In the genomic region with DNA sequence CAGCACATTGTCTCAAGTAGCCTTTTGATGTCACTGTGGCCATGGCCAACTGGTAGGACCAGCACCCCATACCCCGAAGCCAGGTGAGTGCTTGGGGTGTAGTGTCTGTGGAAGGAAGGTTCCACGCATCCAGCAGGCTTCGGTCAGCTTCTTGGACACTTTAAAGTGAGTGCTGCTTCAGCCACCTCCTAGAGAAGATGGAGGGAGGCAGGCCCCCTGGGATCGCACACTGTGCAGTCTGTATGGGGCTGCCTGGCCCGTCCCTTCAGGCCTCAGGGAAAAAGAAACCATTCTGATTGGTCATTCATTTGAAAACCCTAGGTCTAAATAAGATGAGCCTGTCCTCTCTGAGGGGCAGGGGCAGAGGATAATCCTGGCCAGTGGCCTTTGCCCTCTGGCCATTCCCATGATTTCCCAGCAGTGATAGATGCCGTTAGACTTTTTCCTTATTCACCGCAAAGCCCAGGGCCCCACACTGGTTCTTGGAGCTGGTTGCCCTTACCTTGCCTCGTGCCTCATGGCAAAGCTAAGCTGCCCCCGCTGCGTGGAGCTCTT, we compare ENCODE assay signal across 25 cellular contexts. TPM values are rescaled to one million over a fixed set of nuclear protein-coding genes. Genes with fewer than 3 reads are reported as not detected.
A peak's percentile ranks its signal among the peaks of the same experiment; 100 is the strongest.
DNase-seq lines count a peak whose midpoint lies in the region; ATAC-seq, FAIRE-seq and TF ChIP-seq lines count a peak whose summit lies in the region.
"Had no signal": no experiment of that assay in that cellular context is flagged by ENCODE, and none has a peak within 500 bp of the region (broad histone marks: within the 10 kb centered on the region; RNA-seq: fewer than 3 reads in every experiment).

No MANE protein-coding gene starts in this region.

- no peak overlapping the region for H2AFZ ChIP-seq in neural progenitor cell (replicated peaks)

- H3K36me3 Mint-ChIP-seq in activated naive CD4-positive, alpha-beta T cell treated with anti-CD3 and anti-CD28 coated beads for 36 hours (ENCODE audit: low read depth), result peaks cover 5% of the 10 kb centered on the region
- H3K36me3 Mint-ChIP-seq in immature natural killer cell (peaks cover 3% of the 10 kb centered on the region in 3 donors), neural progenitor cell (peaks cover 15% of the 10 kb centered on the region), T-helper 17 cell (ENCODE audit: low read depth) (peaks cover 3% of the 10 kb centered on the region)

- H3K27ac Mint-ChIP-seq in activated naive CD4-positive, alpha-beta T cell treated with anti-CD3 and anti-CD28 coated beads for 36 hours, result peak overlapping the region; percentile 27
- H3K27ac Mint-ChIP-seq in immature natural killer cell (peak overlapping the region; percentile 40 to 79 (median 74)), neural progenitor cell (no peak overlapping the region), T-helper 17 cell (no peak overlapping the region)
- H3K27ac Mint-ChIP-seq: activated naive CD8-positive, alpha-beta T cell treated with anti-CD3 and anti-CD28 coated beads, Interleukin-2, amount 10 ng/mL, durations not matched to agents 7 days and 5 days; activated T-helper 1 cell treated with anti-CD3 and anti-CD28 coated beads, Interleukin-12 subunit alpha, Interleukin-12 subunit beta, Interleukin-2, Interleukin-4 antibody, amounts not matched to agents 30 ng/mL and 10 ng/mL and 1 ng/mL, durations not matched to agents 14 hours and 24 hours and 36 hours had no signal

- peak overlapping the region; percentile 61 for H3K4me2 ChIP-seq in neural progenitor cell

- H3K27ac ChIP-seq in HEK293 (ENCODE audit: extremely low read depth, low read depth, low read length) (no peak overlapping the region), neural progenitor cell (no peak overlapping the region)
- H3K27ac ChIP-seq: esophagus squamous epithelium, ovary, SK-N-MC, upper lobe of right lung had no signal

- TF ChIP-seq CTCF in HEK293 (tag by site-specific recombination; IDR thresholded peaks at IDR 0.05) (no peak), neural progenitor cell (IDR thresholded peaks at IDR 0.05) (no peak)

- peaks cover 14% of the 10 kb centered on the region for H3F3A ChIP-seq in neural progenitor cell (ENCODE audit: low read depth)

- H3K36me3 ChIP-seq in HEK293 (ENCODE audit: control insufficient read depth in 2 of 2, insufficient read depth in 1 of 2, low read length in 2 of 2), result peaks cover 0 to 11% of the 10 kb centered on the region in 2 experiments; a peak in 2 of 3 replicates
- H3K36me3 ChIP-seq in neural progenitor cell, result no peaks in the 10 kb centered on the region
- H3K36me3 ChIP-seq: ovary had no signal

- intact Hi-C loops in activated naive CD4-positive, alpha-beta T cell treated with anti-CD3 and anti-CD28 coated beads for 36 hours (cut with micrococcal nuclease), result no loop called here

- H3K9ac ChIP-seq in neural progenitor cell, result no peak overlapping the region

- FAIRE-seq in GM12891 (lab: Jason Lieb, UNC), result no peak
- FAIRE-seq: astrocyte, endometrium, GM18507 had no signal

- peaks cover 43% of the 10 kb centered on the region for H3K4me1 Mint-ChIP-seq in activated naive CD4-positive, alpha-beta T cell treated with anti-CD3 and anti-CD28 coated beads for 36 hours (ENCODE audit: low read depth)
- H3K4me1 Mint-ChIP-seq in immature natural killer cell, result peaks cover 85 to 90% of the 10 kb centered on the region in 2 donors
- H3K4me1 Mint-ChIP-seq in neural progenitor cell, result peaks cover 17% of the 10 kb centered on the region
- peaks cover 43% of the 10 kb centered on the region for H3K4me1 Mint-ChIP-seq in T-helper 17 cell

- no peak overlapping the region for H3K4me3 ChIP-seq in HEK293 (ENCODE audit: low read depth, low read length)
- H3K4me3 ChIP-seq in neural progenitor cell, result no peak overlapping the region
- H3K4me3 ChIP-seq: esophagus squamous epithelium, ovary, SK-N-MC, upper lobe of right lung had no signal

- H3K4me3 Mint-ChIP-seq in activated naive CD4-positive, alpha-beta T cell treated with anti-CD3 and anti-CD28 coated beads for 36 hours, result no peak overlapping the region
- H3K4me3 Mint-ChIP-seq in immature natural killer cell, result no peak overlapping the region
- no peak overlapping the region for H3K4me3 Mint-ChIP-seq in neural progenitor cell
- no peak overlapping the region for H3K4me3 Mint-ChIP-seq in T-helper 17 cell
- H3K4me3 Mint-ChIP-seq: activated naive CD8-positive, alpha-beta T cell treated with anti-CD3 and anti-CD28 coated beads, Interleukin-2, amount 10 ng/mL, durations not matched to agents 7 days and 5 days; activated T-helper 1 cell treated with anti-CD3 and anti-CD28 coated beads, Interleukin-12 subunit alpha, Interleukin-12 subunit beta, Interleukin-2, Interleukin-4 antibody, amounts not matched to agents 30 ng/mL and 10 ng/mL and 1 ng/mL, durations not matched to agents 14 hours and 24 hours and 36 hours had no signal

- H3K27me3 Mint-ChIP-seq in activated naive CD4-positive, alpha-beta T cell treated with anti-CD3 and anti-CD28 coated beads for 36 hours (ENCODE audit: low read depth), result no peaks in the 10 kb centered on the region
- H3K27me3 Mint-ChIP-seq in immature natural killer cell (ENCODE audit: low read depth in 3 of 3), result peaks cover 1 to 4% (median 3%) of the 10 kb centered on the region in 3 donors
- H3K27me3 Mint-ChIP-seq in neural progenitor cell (ENCODE audit: insufficient read depth, low read depth), result no peaks in the 10 kb centered on the region
- no peaks in the 10 kb centered on the region for H3K27me3 Mint-ChIP-seq in T-helper 17 cell
- H3K27me3 Mint-ChIP-seq: activated naive CD8-positive, alpha-beta T cell treated with anti-CD3 and anti-CD28 coated beads, Interleukin-2, amount 10 ng/mL, durations not matched to agents 7 days and 5 days had no signal

- no peak for ATAC-seq in T-helper 17 cell
- ATAC-seq: upper lobe of right lung had no signal

- H3K9me3 ChIP-seq in HEK293 (ENCODE audit: control insufficient read depth, insufficient read depth, low read depth, low read length), result no peaks in the 10 kb centered on the region
- no peaks in the 10 kb centered on the region for H3K9me3 ChIP-seq in neural progenitor cell (ENCODE audit: low read depth)
- H3K9me3 ChIP-seq in T-helper 17 cell (ENCODE audit: control insufficient read depth, low read length, poor library complexity, severe bottlenecking), result no peaks in the 10 kb centered on the region
- H3K9me3 ChIP-seq: Caco-2, esophagus squamous epithelium, ovary, upper lobe of right lung had no signal

- CTCF ChIA-PET in activated naive CD4-positive, alpha-beta T cell treated with anti-CD3 and anti-CD28 coated beads for 36 hours (lab: Charles Lee), result no interaction called here
- CTCF ChIA-PET in HEK293 (lab: Yijun Ruan, JAX), result interaction anchor here (0.5 to 1.0 kb wide), 3 partner anchors 17 to 57 kb away, joined by 3 to 4 read pairs (median 3); no protein-coding TSS in a partner anchor

- H3K27me3 ChIP-seq in neural progenitor cell, result no peaks in the 10 kb centered on the region
- H3K27me3 ChIP-seq: esophagus squamous epithelium, ovary, upper lobe of right lung had no signal

- no peak for TF ChIP-seq POLR2A in GM12891 (IDR thresholded peaks at IDR 0.05; ENCODE audit: low read depth, low read length)

- peaks cover 84% of the 10 kb centered on the region for H4K20me1 ChIP-seq in neural progenitor cell (ENCODE audit: low read depth)

- no peak for DNase-seq in activated naive CD4-positive, alpha-beta T cell treated with anti-CD3 and anti-CD28 coated beads for 36 hours
- no peak for DNase-seq in activated naive CD4-positive, alpha-beta T cell (lab: John Stamatoyannopoulos, UW)
- DNase-seq in immature natural killer cell (no peak), neural progenitor cell (ENCODE audit: low spot score) (peak; percentile 60), NCI-H446 treated with DMSO at 0.1 percent for 48 hours (lab: John Stamatoyannopoulos, UW) (no peak), GM12891 (ENCODE audit: insufficient read length, low spot score) (no peak), T-helper 17 cell (no peak)
- DNase-seq: activated CD4-positive, alpha-beta T cell treated with anti-CD3 and anti-CD28 coated beads for 4 hours; activated naive CD8-positive, alpha-beta T cell treated with anti-CD3 and anti-CD28 coated beads, Interleukin-2, amount 10 ng/mL, durations not matched to agents 7 days and 5 days; Caco-2; central memory CD4-positive, alpha-beta T cell; esophagus squamous epithelium; foreskin melanocyte; HCEC 1CT; NCI-H1436; NCI-H345; ovary; stimulated activated CD4-positive, alpha-beta T cell treated with anti-CD3 and anti-CD28 coated beads, Interleukin-2, amount 100 ng/mL, for 24 hours; upper lobe of right lung had no signal

- POLR2A ChIA-PET in HEK293 (lab: Yijun Ruan, JAX), result no interaction called here

- peaks cover 100% of the 10 kb centered on the region for H3K79me2 ChIP-seq in neural progenitor cell (ENCODE audit: low read depth)

- H3K9me3 Mint-ChIP-seq in activated naive CD4-positive, alpha-beta T cell treated with anti-CD3 and anti-CD28 coated beads for 36 hours, result no peaks in the 10 kb centered on the region
- no peaks in the 10 kb centered on the region for H3K9me3 Mint-ChIP-seq in immature natural killer cell
- H3K9me3 Mint-ChIP-seq in neural progenitor cell, result no peaks in the 10 kb centered on the region
- H3K9me3 Mint-ChIP-seq: activated naive CD8-positive, alpha-beta T cell treated with anti-CD3 and anti-CD28 coated beads, Interleukin-2, amount 10 ng/mL, durations not matched to agents 7 days and 5 days; activated T-helper 1 cell treated with anti-CD3 and anti-CD28 coated beads, Interleukin-12 subunit alpha, Interleukin-12 subunit beta, Interleukin-2, Interleukin-4 antibody, amounts not matched to agents 30 ng/mL and 10 ng/mL and 1 ng/mL, durations not matched to agents 14 hours and 24 hours and 36 hours had no signal

- H3K4me1 ChIP-seq in HEK293 (ENCODE audit: control insufficient read depth, insufficient read depth, low read length), result peaks cover 5% of the 10 kb centered on the region; the same call in 1 of the 2 replicates
- peaks cover 28% of the 10 kb centered on the region for H3K4me1 ChIP-seq in neural progenitor cell
- H3K4me1 ChIP-seq: Caco-2 had no signal

TF ChIP-seq in HEK293, 187 proteins besides CTCF, POLR2A, EP300 and RAD21:
- TF ChIP-seq RBAK (tag by site-specific recombination; IDR thresholded peaks at IDR 0.05) (no peak), ZIC2 (tag by site-specific recombination; IDR thresholded peaks at IDR 0.05) (0 out of 2 replicates have a peak, but pooled peaks have one; percentile 11)

TF ChIP-seq in GM12891, 5 proteins besides CTCF, POLR2A, EP300 and RAD21:
- no peak for TF ChIP-seq PAX5 (IDR thresholded peaks at IDR 0.05; ENCODE audit: insufficient read depth, low read length, severe bottlenecking)
- no peak for TF ChIP-seq POU2F2 (IDR thresholded peaks at IDR 0.05; ENCODE audit: low read depth, low read length)
- no peak for TF ChIP-seq POLR2AphosphoS5 (IDR thresholded peaks at IDR 0.05; ENCODE audit: low read depth, low read length)
- no peak for TF ChIP-seq TAF1 (IDR thresholded peaks at IDR 0.05; ENCODE audit: low read depth, low read length)
- TF ChIP-seq SPI1 (IDR thresholded peaks at IDR 0.05; ENCODE audit: low read depth, low read length), result no peak

RNA-seq across cellular contexts. Expression of gene GATAD2A, which starts 30.7 kb away (rescaled TPM):
- total RNA-seq in activated naive CD4-positive, alpha-beta T cell treated with anti-CD3 and anti-CD28 coated beads for 36 hours, result 100 to 1,000 TPM in 1 of 2 experiments, 10 to 100 TPM in 1; 91.2 to 100 TPM
- 10 to 100 TPM in 2 of 3 donors, 1 to 10 TPM in 1; 8.8 to 48.5 (median 21.0) TPM for polyA plus RNA-seq in immature natural killer cell
- total RNA-seq in neural progenitor cell (ENCODE audit: low replicate concordance) (37.9 and 49.8 TPM in 2 replicates), T-helper 17 cell (100 to 1,000 TPM; 129 to 153 TPM)
- polyA plus RNA-seq in GM12891 (2012; ENCODE audit: low read depth, missing spikeins), result 24.8 TPM

Comparison
In these comparisons a context has a peak if more than half of its experiments do, and no peak if none do; other contexts are left out.
1. H3K27ac Mint-ChIP-seq: peak in activated naive CD4-positive, alpha-beta T cell treated with anti-CD3 and anti-CD28 coated beads for 36 hours (single experiment) and immature natural killer cell (6 of 6); none in neural progenitor cell (single experiment) and T-helper 17 cell (single experiment).